Comparison of ENCODE assay signal across 9 cellular contexts in genomic region chr4:152935138-152935537, GRCh38. TPM values are rescaled to one million over a fixed set of nuclear protein-coding genes. Genes with fewer than 3 reads are reported as not detected.
DNase-seq lines count a peak whose midpoint lies in the region; ATAC-seq, FAIRE-seq and TF ChIP-seq lines count a peak whose summit lies in the region.
"Had no signal": no experiment of that assay in that cellular context is flagged by ENCODE, and none has a peak within 500 bp of the region (broad histone marks: within the 10 kb centered on the region; RNA-seq: fewer than 3 reads in every experiment).

No MANE protein-coding gene starts in this region.

- CTCF ChIA-PET in CD4-positive, alpha-beta T cell (lab: Charles Lee) = no interaction called here

- peak overlapping the region; percentile 83 for H3K4me2 ChIP-seq in mesenchymal stem cell (ENCODE audit: low read length, poor library complexity, severe bottlenecking)

- no peak overlapping the region for H2BK120ac ChIP-seq in mesenchymal stem cell (ENCODE audit: low read depth, low read length)

- H3K9ac ChIP-seq in adipocyte (ENCODE audit: low read length) (no peak overlapping the region), mesenchymal stem cell (ENCODE audit: low read length) (no peak overlapping the region)

- DNase-seq in CD4-positive, alpha-beta T cell = no peak
- peak in 73 of 76 experiments; percentile 2 to 75 (median 39) for DNase-seq in HUDEP-2 (lab: John Stamatoyannopoulos, UW; ENCODE audit: unreplicated experiment in 76 of 76)
- DNase-seq in adipocyte (ENCODE audit: low read depth) = peak; percentile 11
- DNase-seq in mesenchymal stem cell = peak; percentile 6
- no peak for DNase-seq in H54 (ENCODE audit: insufficient read length, low spot score)
- DNase-seq in NCI-H2029 treated with DMSO at 0.1 percent for 48 hours (lab: John Stamatoyannopoulos, UW) = no peak
- DNase-seq: activated CD4-positive, CD25-positive, alpha-beta regulatory T cell treated with anti-CD3 and anti-CD28 coated beads, Interleukin-2, amount 50 U/mL, for 72 hours had no signal

- H3K27me3 Mint-ChIP-seq in CD4-positive, alpha-beta T cell = peaks cover 59% of the 10 kb centered on the region

- no peak overlapping the region for H2AFZ ChIP-seq in mesenchymal stem cell (ENCODE audit: low read depth, low read length)

- no peak for ATAC-seq in CD4-positive, alpha-beta T cell (ENCODE audit: poor library complexity)
- ATAC-seq in HG02938 (IDR thresholded peaks at IDR 0.05; ENCODE audit: unreplicated experiment) = no peak
- ATAC-seq in GM21786 (IDR thresholded peaks at IDR 0.05; ENCODE audit: unreplicated experiment) = no peak

- H3K18ac ChIP-seq in mesenchymal stem cell (ENCODE audit: low read depth in 1 of 2, low read length in 2 of 2) = no peak overlapping the region

- no peak for FAIRE-seq in H54 (lab: Jason Lieb, UNC)

- H3K27me3 ChIP-seq in CD4-positive, alpha-beta T cell (ENCODE audit: control insufficient read depth, insufficient read depth, low read length) = peaks cover 62% of the 10 kb centered on the region
- H3K27me3 ChIP-seq in adipocyte (replicated peaks; ENCODE audit: control insufficient read depth, insufficient read depth, low read length) (peaks cover 20% of the 10 kb centered on the region), mesenchymal stem cell (ENCODE audit: control insufficient read depth in 1 of 2, insufficient read depth in 1 of 2, low read length in 2 of 2) (peaks cover 0 to 60% of the 10 kb centered on the region in 2 experiments)

- no peaks in the 10 kb centered on the region for H3K9me3 Mint-ChIP-seq in CD4-positive, alpha-beta T cell

- H3K23ac ChIP-seq in mesenchymal stem cell (ENCODE audit: low read length in 2 of 2) = no peak overlapping the region

- intact Hi-C loops in CD4-positive, alpha-beta T cell (cut with DNase I, micrococcal nuclease) = no loop called here

- no peak overlapping the region for H3K14ac ChIP-seq in mesenchymal stem cell (ENCODE audit: low read length in 2 of 2)

- no peak overlapping the region for H2BK15ac ChIP-seq in mesenchymal stem cell (ENCODE audit: low read depth, poor library complexity, severe bottlenecking)

- POLR2A ChIA-PET in CD4-positive, alpha-beta T cell (lab: Charles Lee) = no interaction called here

- H3K27ac ChIP-seq in CD4-positive, alpha-beta T cell (ENCODE audit: low read depth, low read length) = no peak overlapping the region
- no peak overlapping the region for H3K27ac ChIP-seq in mesenchymal stem cell (ENCODE audit: low read length, poor library complexity, severe bottlenecking)

- TF ChIP-seq CTCF in CD4-positive, alpha-beta T cell (IDR thresholded peaks at IDR 0.05) = no peak

- 9% methylated on average over 15 of the region's 15 CpGs for WGBS in mesenchymal stem cell

- no peak overlapping the region for H4K91ac ChIP-seq in mesenchymal stem cell (ENCODE audit: low read length)

- no peak overlapping the region for H2AK5ac ChIP-seq in mesenchymal stem cell (ENCODE audit: low read length, severe bottlenecking)

- H3K4ac ChIP-seq in mesenchymal stem cell (ENCODE audit: low read depth in 1 of 2, low read length in 2 of 2) = no peak overlapping the region

- H4K8ac ChIP-seq in mesenchymal stem cell (ENCODE audit: low read length) = no peak overlapping the region

- TF ChIP-seq POLR2A in H54 (IDR thresholded peaks at IDR 0.05; ENCODE audit: low read depth, low read length) = no peak

- no peaks in the 10 kb centered on the region for H3K36me3 Mint-ChIP-seq in CD4-positive, alpha-beta T cell (ENCODE audit: low read depth)

- H3K4me3 ChIP-seq in adipocyte (ENCODE audit: low read length) = no peak overlapping the region
- no peak overlapping the region for H3K4me3 ChIP-seq in mesenchymal stem cell (ENCODE audit: insufficient read depth in 1 of 2, low read depth in 1 of 2, low read length in 2 of 2)

- H3K4me1 ChIP-seq in adipocyte (ENCODE audit: control insufficient read depth, insufficient read depth, low read length) (peaks cover 3% of the 10 kb centered on the region), mesenchymal stem cell (ENCODE audit: control insufficient read depth, insufficient read depth, low read depth, low read length) (peaks cover 18% of the 10 kb centered on the region)

- no peak overlapping the region for H2BK12ac ChIP-seq in mesenchymal stem cell (ENCODE audit: low read length in 2 of 2)

- H3K79me1 ChIP-seq in mesenchymal stem cell (replicated peaks; ENCODE audit: low read length, poor library complexity, severe bottlenecking) = peaks cover 5% of the 10 kb centered on the region

- no peak overlapping the region for H3K27ac Mint-ChIP-seq in CD4-positive, alpha-beta T cell

- H3K9me3 ChIP-seq in CD4-positive, alpha-beta T cell (ENCODE audit: control insufficient read depth, low read length) = no peaks in the 10 kb centered on the region
- H3K9me3 ChIP-seq in adipocyte (ENCODE audit: control insufficient read depth, low read length) = no peaks in the 10 kb centered on the region
- no peaks in the 10 kb centered on the region for H3K9me3 ChIP-seq in mesenchymal stem cell (ENCODE audit: control insufficient read depth, low read length)

- peaks cover 24% of the 10 kb centered on the region for H3K4me1 Mint-ChIP-seq in CD4-positive, alpha-beta T cell (ENCODE audit: low read depth)

- H2BK5ac ChIP-seq in mesenchymal stem cell (ENCODE audit: low read depth, low read length, poor library complexity, severe bottlenecking) = no peak overlapping the region

- H3K36me3 ChIP-seq in adipocyte (ENCODE audit: control insufficient read depth, insufficient read depth, low read length, severe bottlenecking) (no peaks in the 10 kb centered on the region), mesenchymal stem cell (ENCODE audit: control insufficient read depth in 1 of 2, insufficient read depth in 2 of 2, low read depth in 1 of 2, low read length in 2 of 2) (no peaks in the 10 kb centered on the region)

- H3K4me3 Mint-ChIP-seq in CD4-positive, alpha-beta T cell = peak overlapping the region; percentile 75

RNA-seq across cellular contexts. Expression of gene FHDC1, which starts 1.0 kb away (rescaled TPM):
- under 1 TPM in 1 of 2 experiments, not detected in 1; 0.03 TPM for total RNA-seq in CD4-positive, alpha-beta T cell
- 0.12 TPM for polyA plus RNA-seq in mesenchymal stem cell (2013, experiment 1 of 2)
- 0.14 TPM for polyA plus RNA-seq in mesenchymal stem cell (2013, experiment 2 of 2)

Comparison
In these comparisons a context has a peak if more than half of its experiments do, and no peak if none do; other contexts are left out.
1. DNase-seq: peak in HUDEP-2 (73 of 76), adipocyte (single experiment) and mesenchymal stem cell (single experiment); none in CD4-positive, alpha-beta T cell (0 of 10), H54 (single experiment) and NCI-H2029 treated with DMSO at 0.1 percent for 48 hours (single experiment).